8 cellular contexts compared by ENCODE assay signal in the genomic region with DNA sequence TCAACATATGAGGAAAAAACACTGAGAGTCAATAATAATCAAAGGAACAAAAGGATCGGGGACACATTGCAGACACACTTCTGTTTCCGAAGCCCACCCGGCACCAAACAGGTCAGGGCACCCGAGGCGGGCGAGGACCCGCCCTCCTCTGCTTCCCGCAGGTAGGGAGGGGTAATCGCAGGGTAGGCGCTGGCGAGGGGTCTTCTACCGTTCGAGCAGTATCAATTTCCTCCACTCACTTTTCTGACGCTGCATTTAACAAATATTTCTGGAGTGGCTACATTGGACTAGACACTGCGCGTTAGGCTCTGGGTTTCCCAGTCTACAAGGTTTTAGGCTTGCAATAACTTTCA. TPM values are rescaled to one million over a fixed set of nuclear protein-coding genes. Genes with fewer than 3 reads are reported as not detected.
DNase-seq lines count a peak whose midpoint lies in the region; ATAC-seq, FAIRE-seq and TF ChIP-seq lines count a peak whose summit lies in the region.

No MANE protein-coding gene starts in this region.

- CTCF ChIA-PET in SK-N-SH (lab: Yijun Ruan, JAX) = no interaction called here

- peaks cover 39% of the 10 kb centered on the region for H4K20me1 ChIP-seq in SK-N-SH (ENCODE audit: insufficient read depth)

- peak overlapping the region; percentile 96 for H3K27ac Mint-ChIP-seq in activated naive CD4-positive, alpha-beta T cell treated with anti-CD3 and anti-CD28 coated beads, Interleukin-2, amount 50 U/mL, for 24 hours
- H3K27ac Mint-ChIP-seq in immature natural killer cell = peak overlapping the region; percentile 25 to 90 (median 76)

- TF ChIP-seq POLR2A in suprapubic skin (IDR thresholded peaks at IDR 0.05) = no peak

- H2AFZ ChIP-seq in SK-N-SH (ENCODE audit: low read depth) = peak overlapping the region; percentile 75; the same call in 1 of the 2 replicates

- ATAC-seq in SK-N-SH treated with all-trans-retinoic acid at 6 μM for 48 hours = no peak

- POLR2A ChIA-PET in SK-N-SH (lab: Yijun Ruan, JAX) = no interaction called here

- H3K36me3 ChIP-seq in SK-N-SH (replicated peaks in 1 of 2; ENCODE audit: control insufficient read depth in 1 of 2, insufficient read depth in 2 of 2, low read length in 1 of 2) (peaks cover 9 to 12% of the 10 kb centered on the region in 2 experiments), suprapubic skin (peaks cover 5% of the 10 kb centered on the region)

- TF ChIP-seq EP300 in SK-N-SH (IDR thresholded peaks at IDR 0.05; ENCODE audit: borderline replicate concordance in 1 of 2, low read depth in 1 of 2, low read length in 1 of 2) (no peak), suprapubic skin (IDR thresholded peaks at IDR 0.05) (no peak)

- peaks cover 17 to 21% of the 10 kb centered on the region in 2 experiments; a peak in 2 of 4 replicates for H3K4me1 ChIP-seq in SK-N-SH (ENCODE audit: control insufficient read depth in 1 of 2, insufficient read depth in 2 of 2, low read depth in 1 of 2, low read length in 1 of 2)
- H3K4me1 ChIP-seq in suprapubic skin = peaks cover 32% of the 10 kb centered on the region

- no peaks in the 10 kb centered on the region for H3K27me3 ChIP-seq in SK-N-SH (ENCODE audit: insufficient read depth)
- H3K27me3 ChIP-seq in suprapubic skin = no peaks in the 10 kb centered on the region

- H3F3A ChIP-seq in SK-N-SH (replicated peaks; ENCODE audit: insufficient read depth) = no peaks in the 10 kb centered on the region

- H3K4me2 ChIP-seq in SK-N-SH = peak overlapping the region; percentile 89

- no peaks in the 10 kb centered on the region for H3K27me3 Mint-ChIP-seq in activated naive CD4-positive, alpha-beta T cell treated with anti-CD3 and anti-CD28 coated beads, Interleukin-2, amount 50 U/mL, for 24 hours
- peaks cover 0 to 2% (median 0%) of the 10 kb centered on the region in 3 donors for H3K27me3 Mint-ChIP-seq in immature natural killer cell (ENCODE audit: low read depth in 3 of 3)

- no peaks in the 10 kb centered on the region for H3K9me3 Mint-ChIP-seq in activated naive CD4-positive, alpha-beta T cell treated with anti-CD3 and anti-CD28 coated beads, Interleukin-2, amount 50 U/mL, for 24 hours
- H3K9me3 Mint-ChIP-seq in immature natural killer cell = no peaks in the 10 kb centered on the region

- H3K9ac ChIP-seq in SK-N-SH = peak overlapping the region; percentile 82

- FAIRE-seq in frontal cortex (lab: Jason Lieb, UNC) = no peak

- H3K79me2 ChIP-seq in SK-N-SH (ENCODE audit: insufficient read depth) = peaks cover 62% of the 10 kb centered on the region

- no peaks in the 10 kb centered on the region for H3K9me2 ChIP-seq in SK-N-SH

- H3K36me3 Mint-ChIP-seq in activated naive CD4-positive, alpha-beta T cell treated with anti-CD3 and anti-CD28 coated beads, Interleukin-2, amount 50 U/mL, for 24 hours = peaks cover 6% of the 10 kb centered on the region
- peaks cover 0 to 3% (median 0%) of the 10 kb centered on the region in 3 donors for H3K36me3 Mint-ChIP-seq in immature natural killer cell

- no peak for TF ChIP-seq CTCF in SK-N-SH (IDR thresholded peaks at IDR 0.05)
- no peak for TF ChIP-seq CTCF in suprapubic skin (IDR thresholded peaks at IDR 0.05)

- 12% methylated on average over 15 of the region's 16 CpGs for WGBS in SK-N-SH (ENCODE audit: low lambda C conversion rate)
- WGBS in suprapubic skin = 4% methylated on average over 16 of the region's 16 CpGs

- H3K4me3 ChIP-seq in SK-N-SH (ENCODE audit: low read depth in 2 of 2, low read length in 1 of 2) (peak overlapping the region; percentile 79 to 93), suprapubic skin (peak overlapping the region; percentile 86)

- H3K27ac ChIP-seq in SK-N-SH (ENCODE audit: low read depth in 2 of 2, low read length in 1 of 2) (peak overlapping the region; percentile 72 to 85; a peak in 2 of 4 replicates), suprapubic skin (peak overlapping the region; percentile 93)

- TF ChIP-seq RAD21 in SK-N-SH (IDR thresholded peaks at IDR 0.05; ENCODE audit: low read length) = no peak

- H3K9me3 ChIP-seq in SK-N-SH (no peaks in the 10 kb centered on the region), suprapubic skin (no peaks in the 10 kb centered on the region)

- peaks cover 45% of the 10 kb centered on the region for H3K4me1 Mint-ChIP-seq in activated naive CD4-positive, alpha-beta T cell treated with anti-CD3 and anti-CD28 coated beads, Interleukin-2, amount 50 U/mL, for 24 hours
- peaks cover 34 to 40% of the 10 kb centered on the region in 2 donors for H3K4me1 Mint-ChIP-seq in immature natural killer cell

- peak overlapping the region; percentile 95 for H3K4me3 Mint-ChIP-seq in activated naive CD4-positive, alpha-beta T cell treated with anti-CD3 and anti-CD28 coated beads, Interleukin-2, amount 50 U/mL, for 24 hours
- H3K4me3 Mint-ChIP-seq in immature natural killer cell = peak overlapping the region; percentile 90 to 99 (median 98)

- DNase-seq in SK-N-SH (peak; percentile 27), immature natural killer cell (no peak), suprapubic skin (ENCODE audit: low spot score in 2 of 2) (no peak), NCI-H1417 (lab: John Stamatoyannopoulos, UW) (no peak), cerebellar nuclear complex (lab: John Stamatoyannopoulos, UW) (no peak), frontal cortex (ENCODE audit: low spot score in 2 of 2) (no peak)

TF ChIP-seq in SK-N-SH, 30 proteins besides CTCF, POLR2A, EP300 and RAD21 (continues in another document):
- TF ChIP-seq GATA2 (CRISPR knock-in tag; IDR thresholded peaks at IDR 0.05) (no peak), SIN3A (IDR thresholded peaks at IDR 0.05; ENCODE audit: borderline replicate concordance, low read depth, low read length) (no peak), FOSL2 (IDR thresholded peaks at IDR 0.05; ENCODE audit: borderline replicate concordance, low read depth) (no peak)
- TF ChIP-seq, protein P1, sequence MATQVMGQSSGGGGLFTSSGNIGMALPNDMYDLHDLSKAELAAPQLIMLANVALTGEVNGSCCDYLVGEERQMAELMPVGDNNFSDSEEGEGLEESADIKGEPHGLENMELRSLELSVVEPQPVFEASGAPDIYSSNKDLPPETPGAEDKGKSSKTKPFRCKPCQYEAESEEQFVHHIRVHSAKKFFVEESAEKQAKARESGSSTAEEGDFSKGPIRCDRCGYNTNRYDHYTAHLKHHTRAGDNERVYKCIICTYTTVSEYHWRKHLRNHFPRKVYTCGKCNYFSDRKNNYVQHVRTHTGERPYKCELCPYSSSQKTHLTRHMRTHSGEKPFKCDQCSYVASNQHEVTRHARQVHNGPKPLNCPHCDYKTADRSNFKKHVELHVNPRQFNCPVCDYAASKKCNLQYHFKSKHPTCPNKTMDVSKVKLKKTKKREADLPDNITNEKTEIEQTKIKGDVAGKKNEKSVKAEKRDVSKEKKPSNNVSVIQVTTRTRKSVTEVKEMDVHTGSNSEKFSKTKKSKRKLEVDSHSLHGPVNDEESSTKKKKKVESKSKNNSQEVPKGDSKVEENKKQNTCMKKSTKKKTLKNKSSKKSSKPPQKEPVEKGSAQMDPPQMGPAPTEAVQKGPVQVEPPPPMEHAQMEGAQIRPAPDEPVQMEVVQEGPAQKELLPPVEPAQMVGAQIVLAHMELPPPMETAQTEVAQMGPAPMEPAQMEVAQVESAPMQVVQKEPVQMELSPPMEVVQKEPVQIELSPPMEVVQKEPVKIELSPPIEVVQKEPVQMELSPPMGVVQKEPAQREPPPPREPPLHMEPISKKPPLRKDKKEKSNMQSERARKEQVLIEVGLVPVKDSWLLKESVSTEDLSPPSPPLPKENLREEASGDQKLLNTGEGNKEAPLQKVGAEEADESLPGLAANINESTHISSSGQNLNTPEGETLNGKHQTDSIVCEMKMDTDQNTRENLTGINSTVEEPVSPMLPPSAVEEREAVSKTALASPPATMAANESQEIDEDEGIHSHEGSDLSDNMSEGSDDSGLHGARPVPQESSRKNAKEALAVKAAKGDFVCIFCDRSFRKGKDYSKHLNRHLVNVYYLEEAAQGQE (IDR thresholded peaks at IDR 0.05; ENCODE audit: low read depth, low read length) = no peak

TF ChIP-seq in SK-N-SH treated with all-trans-retinoic acid at 6 μM for 48 hours, 23 proteins besides CTCF, POLR2A, EP300 and RAD21 (continues in another document):
- TF ChIP-seq ZFP30 (CRISPR knock-in tag; IDR thresholded peaks at IDR 0.05) (no peak), SNAI2 (CRISPR knock-in tag; IDR thresholded peaks at IDR 0.05) (no peak), ESRRG (CRISPR knock-in tag; IDR thresholded peaks at IDR 0.05) (no peak)
- TF ChIP-seq, protein P2, sequence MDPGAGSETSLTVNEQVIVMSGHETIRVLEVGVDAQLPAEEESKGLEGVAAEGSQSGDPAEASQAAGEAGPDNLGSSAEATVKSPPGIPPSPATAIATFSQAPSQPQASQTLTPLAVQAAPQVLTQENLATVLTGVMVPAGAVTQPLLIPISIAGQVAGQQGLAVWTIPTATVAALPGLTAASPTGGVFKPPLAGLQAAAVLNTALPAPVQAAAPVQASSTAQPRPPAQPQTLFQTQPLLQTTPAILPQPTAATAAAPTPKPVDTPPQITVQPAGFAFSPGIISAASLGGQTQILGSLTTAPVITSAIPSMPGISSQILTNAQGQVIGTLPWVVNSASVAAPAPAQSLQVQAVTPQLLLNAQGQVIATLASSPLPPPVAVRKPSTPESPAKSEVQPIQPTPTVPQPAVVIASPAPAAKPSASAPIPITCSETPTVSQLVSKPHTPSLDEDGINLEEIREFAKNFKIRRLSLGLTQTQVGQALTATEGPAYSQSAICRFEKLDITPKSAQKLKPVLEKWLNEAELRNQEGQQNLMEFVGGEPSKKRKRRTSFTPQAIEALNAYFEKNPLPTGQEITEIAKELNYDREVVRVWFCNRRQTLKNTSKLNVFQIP (CRISPR knock-in tag; IDR thresholded peaks at IDR 0.05; ENCODE audit: borderline replicate concordance, low read depth) = no peak

RNA-seq across cellular contexts. Expression of a gene that starts 1.3 kb away (rescaled TPM):
- polyA plus RNA-seq in SK-N-SH (2012; rRNA removed) (281 and 362 TPM in 2 replicates), immature natural killer cell (100 to 1,000 TPM; 145 to 157 (median 150) TPM)
- 419 and 521 TPM in 2 replicates for polyA plus RNA-seq in SK-N-SH (2012; cell fraction: cytosol; rRNA removed)
- 63.0 and 92.7 TPM in 2 replicates for polyA plus RNA-seq in SK-N-SH (2012; cell fraction: nucleus; rRNA removed)
- total RNA-seq in suprapubic skin (100 to 1,000 TPM; 126 to 214 (median 154) TPM), frontal cortex (175 TPM)

RNA-seq across cellular contexts. Expression of a gene that starts 47.1 kb away (rescaled TPM):
- polyA plus RNA-seq in SK-N-SH (2012; rRNA removed) (not detected in 2 replicates), immature natural killer cell (not detected)
- polyA plus RNA-seq in SK-N-SH (2012; cell fraction: cytosol; rRNA removed) = not detected in 2 replicates
- not detected in 2 replicates for polyA plus RNA-seq in SK-N-SH (2012; cell fraction: nucleus; rRNA removed)
- total RNA-seq in suprapubic skin (10 to 100 TPM in 2 of 4 donors, 1 to 10 TPM in 2; 8.6 to 14.9 (median 10.9) TPM), frontal cortex (not detected)
